ENCODE assay signal across 6 cellular contexts in the genomic region with DNA sequence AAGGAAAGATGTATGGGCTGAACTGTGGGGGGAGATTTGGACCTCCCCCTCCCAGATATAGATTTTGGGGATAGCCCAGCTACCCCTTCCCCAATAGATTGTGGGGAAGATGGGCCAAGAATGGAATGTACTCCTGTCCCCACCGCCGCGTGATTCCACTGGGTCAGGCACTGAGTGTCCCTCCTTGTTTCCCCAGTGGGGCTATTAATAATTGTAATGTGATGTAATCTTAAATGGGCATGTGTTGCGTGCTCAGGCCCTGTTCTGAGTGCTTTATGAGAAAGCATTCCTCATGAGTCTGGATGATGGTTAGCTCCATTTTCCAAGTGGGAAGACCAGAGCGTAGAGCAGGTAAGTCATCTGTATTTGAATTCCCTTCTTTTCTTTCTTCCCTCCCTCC. TPM values are rescaled to one million over a fixed set of nuclear protein-coding genes. Genes with fewer than 3 reads are reported as not detected.
DNase-seq lines count a peak whose midpoint lies in the region; ATAC-seq lines count a peak whose summit lies in the region.

No MANE protein-coding gene starts in this region.

- no peaks in the 10 kb centered on the region for H3K9me3 ChIP-seq in muscle layer of colon (ENCODE audit: low read length)

- no peaks in the 10 kb centered on the region for H3K27me3 Mint-ChIP-seq in activated naive CD8-positive, alpha-beta T cell treated with anti-CD3 and anti-CD28 coated beads, Interleukin-2, amount 50 U/mL, for 24 hours

- ATAC-seq in activated naive CD8-positive, alpha-beta T cell treated with anti-CD3 and anti-CD28 coated beads, Interleukin-2, amount 50 U/mL, for 24 hours, result no peak
- no peak for ATAC-seq in HG03342 (IDR thresholded peaks at IDR 0.05; ENCODE audit: unreplicated experiment)
- no peak for ATAC-seq in GM21786 (IDR thresholded peaks at IDR 0.05; ENCODE audit: unreplicated experiment)

- H3K27ac ChIP-seq in muscle layer of colon (ENCODE audit: low read depth, low read length), result no peak overlapping the region

- H3K4me1 Mint-ChIP-seq in activated naive CD8-positive, alpha-beta T cell treated with anti-CD3 and anti-CD28 coated beads, Interleukin-2, amount 50 U/mL, for 24 hours, result peaks cover 27% of the 10 kb centered on the region

- intact Hi-C loops in posterior vena cava (cut with DNase I), result no loop called here

- peaks cover 19% of the 10 kb centered on the region for H3K4me1 ChIP-seq in muscle layer of colon (ENCODE audit: insufficient read depth, low read length)

- H3K4me3 ChIP-seq in muscle layer of colon (ENCODE audit: low read depth in 1 of 2, low read length in 2 of 2), result peak overlapping the region; percentile 90 to 96

- no peaks in the 10 kb centered on the region for H3K9me3 Mint-ChIP-seq in activated naive CD8-positive, alpha-beta T cell treated with anti-CD3 and anti-CD28 coated beads, Interleukin-2, amount 50 U/mL, for 24 hours

- peaks cover 32% of the 10 kb centered on the region for H3K36me3 ChIP-seq in muscle layer of colon (ENCODE audit: insufficient read depth, low read length)

- peak; percentile 68 for DNase-seq in GM03348 (ENCODE audit: low spot score)
- DNase-seq in activated naive CD8-positive, alpha-beta T cell treated with anti-CD3 and anti-CD28 coated beads, Interleukin-2, amount 50 U/mL, for 24 hours, result no peak
- no peak for DNase-seq in posterior vena cava (ENCODE audit: low spot score)

- peak overlapping the region; percentile 98 for H3K4me3 Mint-ChIP-seq in activated naive CD8-positive, alpha-beta T cell treated with anti-CD3 and anti-CD28 coated beads, Interleukin-2, amount 50 U/mL, for 24 hours

- H3K36me3 Mint-ChIP-seq in activated naive CD8-positive, alpha-beta T cell treated with anti-CD3 and anti-CD28 coated beads, Interleukin-2, amount 50 U/mL, for 24 hours (ENCODE audit: low read depth), result peaks cover 42% of the 10 kb centered on the region

- peak overlapping the region; percentile 97 for H3K27ac Mint-ChIP-seq in activated naive CD8-positive, alpha-beta T cell treated with anti-CD3 and anti-CD28 coated beads, Interleukin-2, amount 50 U/mL, for 24 hours

- H3K27me3 ChIP-seq in muscle layer of colon (ENCODE audit: control insufficient read depth in 1 of 2, insufficient read depth in 2 of 2, low read length in 2 of 2), result no peaks in the 10 kb centered on the region

- H3K9ac ChIP-seq in muscle layer of colon (ENCODE audit: low read length), result peak overlapping the region; percentile 96

RNA-seq across cellular contexts. Expression of gene PSMD8, which starts 1.4 kb away (rescaled TPM):
- total RNA-seq in posterior vena cava, result 100 to 1,000 TPM; 121 to 139 TPM

RNA-seq across cellular contexts. Expression of gene GGN, which starts 12.1 kb away (rescaled TPM):
- total RNA-seq in posterior vena cava, result 1 to 10 TPM in 1 of 2 donors, under 1 TPM in 1; 0.51 to 2.2 TPM

RNA-seq across cellular contexts. Expression of gene SPRED3, which starts 12.7 kb away (rescaled TPM):
- 1 to 10 TPM; 2.8 to 6.5 TPM for total RNA-seq in posterior vena cava

RNA-seq across cellular contexts. Expression of gene FAM98C, which starts 27.1 kb away (rescaled TPM):
- 10 to 100 TPM in 1 of 2 donors, 1 to 10 TPM in 1; 9.6 to 10.7 TPM for total RNA-seq in posterior vena cava

RNA-seq across cellular contexts. Expression of gene CATSPERG, which starts 40.1 kb away (rescaled TPM):
- 1 to 10 TPM; 2.3 to 4.0 TPM for total RNA-seq in posterior vena cava
